8 cellular contexts compared by ENCODE assay signal in the genomic region with DNA sequence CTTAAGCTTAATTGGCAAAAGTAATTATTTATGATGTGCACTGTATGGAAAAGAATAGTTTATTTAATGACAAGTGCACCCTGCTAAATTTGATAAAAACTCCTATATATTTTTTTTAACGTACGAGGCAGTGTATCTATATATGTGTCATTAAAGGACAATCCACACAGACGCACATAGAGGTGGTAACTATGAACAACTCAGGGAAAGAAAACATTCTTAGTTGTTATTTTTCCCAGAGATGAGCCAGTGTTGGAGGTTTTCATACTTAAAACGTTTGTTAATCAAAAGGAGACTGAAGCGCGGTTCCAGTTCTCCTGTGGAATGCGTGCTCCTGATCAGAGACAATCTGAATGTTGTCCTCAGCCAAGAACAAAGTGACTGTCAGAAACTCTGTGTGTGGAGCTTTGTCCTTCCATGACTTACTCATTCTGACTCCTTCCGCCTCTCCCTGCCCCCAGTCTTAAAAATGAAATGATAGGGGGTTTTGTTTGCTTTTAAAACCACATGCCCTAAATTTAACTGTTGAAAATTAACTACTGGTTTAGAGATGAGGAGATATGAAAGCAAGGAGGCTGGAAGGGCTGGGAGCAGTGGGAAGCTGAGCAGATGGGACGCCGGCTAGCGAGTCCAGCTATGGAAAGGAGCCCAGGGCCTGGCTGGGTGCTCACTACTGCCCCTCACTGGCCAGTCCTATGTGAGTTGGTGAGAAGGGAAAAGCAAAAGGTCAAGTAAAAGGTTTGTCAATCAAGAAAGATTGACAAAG.
DNase-seq lines count a peak whose midpoint lies in the region; TF ChIP-seq lines count a peak whose summit lies in the region.

No MANE protein-coding gene starts in this region.

- no peaks in the 10 kb centered on the region for H3K79me2 ChIP-seq in ACC112 (ENCODE audit: control insufficient read depth, insufficient read depth, low read length, unreplicated experiment)

- H3K27ac ChIP-seq in ACC112 (ENCODE audit: low read depth, low read length), result peak overlapping the region; percentile 90
- peak overlapping the region; percentile 65 for H3K27ac ChIP-seq in suprapubic skin

- H2AFZ ChIP-seq in ACC112 (ENCODE audit: low read length, unreplicated experiment), result peak overlapping the region; percentile 44

- H3K4me3 Mint-ChIP-seq in brain, result peak overlapping the region in 1 of 5 experiments; percentile 8

- H3K4me1 ChIP-seq in ACC112 (ENCODE audit: control insufficient read depth, insufficient read depth, low read length, unreplicated experiment) (peaks cover 19% of the 10 kb centered on the region), suprapubic skin (peaks cover 26% of the 10 kb centered on the region)

- peaks cover 39% of the 10 kb centered on the region for H3K4me1 Mint-ChIP-seq in brain

- TF ChIP-seq POLR2A in suprapubic skin (IDR thresholded peaks at IDR 0.05), result no peak

- H3K27me3 Mint-ChIP-seq in brain, result peaks cover 4% of the 10 kb centered on the region

- peak overlapping the region in 3 of 5 experiments; percentile 44 to 75 (median 55) for H3K27ac Mint-ChIP-seq in brain

- 56% methylated on average over 11 of the region's 11 CpGs for WGBS in suprapubic skin

- H3K27me3 ChIP-seq in ACC112 (ENCODE audit: insufficient read depth, low read length) (no peaks in the 10 kb centered on the region), suprapubic skin (no peaks in the 10 kb centered on the region)

- DNase-seq in HK-2 (ENCODE audit: unreplicated experiment), result peak; percentile 82
- peak; percentile 99 for DNase-seq in kidney glomerular epithelial cell (lab: John Stamatoyannopoulos, UW)
- no peak for DNase-seq in suprapubic skin (ENCODE audit: low spot score in 2 of 2)
- DNase-seq in effector CD8-positive, alpha-beta T cell (lab: John Stamatoyannopoulos, UW), result no peak
- no peak for DNase-seq in activated CD8-positive, alpha-beta memory T cell treated with anti-CD3 and anti-CD28 coated beads, Interleukin-2, amount 50 U/mL, for 48 hours
- no peak for DNase-seq in DMS153 treated with DMSO at 0.1 percent for 48 hours (lab: John Stamatoyannopoulos, UW; ENCODE audit: unreplicated experiment)

- H3K36me3 ChIP-seq in ACC112 (ENCODE audit: insufficient read depth, low read length), result peaks cover 3% of the 10 kb centered on the region; the same call in 1 of the 2 replicates
- H3K36me3 ChIP-seq in suprapubic skin, result peaks cover 17% of the 10 kb centered on the region

- peak in 1 of 2 experiments; percentile 58 for TF ChIP-seq CTCF in brain (conservative IDR thresholded peaks at IDR 0.05)
- TF ChIP-seq CTCF in suprapubic skin (IDR thresholded peaks at IDR 0.05), result peak; percentile 3 to 34

- TF ChIP-seq EP300 in suprapubic skin (IDR thresholded peaks at IDR 0.05), result no peak

- H3K36me3 Mint-ChIP-seq in brain, result peaks cover 29% of the 10 kb centered on the region

- H3K9me3 ChIP-seq in suprapubic skin, result no peaks in the 10 kb centered on the region

- no peaks in the 10 kb centered on the region for H3K9me3 Mint-ChIP-seq in brain

- H3K4me3 ChIP-seq in ACC112 (ENCODE audit: low read depth, low read length) (peak overlapping the region; percentile 41), suprapubic skin (no peak overlapping the region)

Comparison
In these comparisons a context has a peak if more than half of its experiments do, and no peak if none do; other contexts are left out.
1. DNase-seq: peak in HK-2 (single experiment) and kidney glomerular epithelial cell (single experiment); none in suprapubic skin (0 of 2), effector CD8-positive, alpha-beta T cell (single experiment), activated CD8-positive, alpha-beta memory T cell treated with anti-CD3 and anti-CD28 coated beads, Interleukin-2, amount 50 U/mL, for 48 hours (single experiment) and DMS153 treated with DMSO at 0.1 percent for 48 hours (single experiment).